Comparison of ENCODE assay signal across 14 cellular contexts in genomic region chr5:132444841-132445639, GRCh38. TPM values are rescaled to one million over a fixed set of nuclear protein-coding genes. Genes with fewer than 3 reads are reported as not detected.
A peak's percentile ranks its signal among the peaks of the same experiment; 100 is the strongest.
DNase-seq lines count a peak whose midpoint lies in the region; ATAC-seq, FAIRE-seq and TF ChIP-seq lines count a peak whose summit lies in the region.
"Had no signal": no experiment of that assay in that cellular context is flagged by ENCODE, and none has a peak within 500 bp of the region (broad histone marks: within the 10 kb centered on the region; RNA-seq: fewer than 3 reads in every experiment).

No MANE protein-coding gene starts in this region.

- H3K4me3 Mint-ChIP-seq in T-helper 1 cell treated with Interleukin-12 subunit alpha and Interleukin-12 subunit beta and Interleukin-4 antibody, amounts not matched to agents 30 μg/mL and 1 μg/mL, for 36 hours = no peak overlapping the region
- no peak overlapping the region for H3K4me3 Mint-ChIP-seq in T-helper 17 cell
- no peak overlapping the region for H3K4me3 Mint-ChIP-seq in stimulated activated naive B cell treated with anti-CD40 and anti-IgM and Interleukin-4, amounts not matched to agents 10 μg/mL and 1 μg/mL and 100 μg/mL, for 72 hours

- peak; percentile 79 for FAIRE-seq in keratinocyte (lab: Jason Lieb, UNC)
- FAIRE-seq: GM12891, islet of Langerhans had no signal

- H3K9me3 Mint-ChIP-seq in T-helper 1 cell treated with Interleukin-12 subunit alpha and Interleukin-12 subunit beta and Interleukin-4 antibody, amounts not matched to agents 30 μg/mL and 1 μg/mL, for 36 hours = no peaks in the 10 kb centered on the region
- H3K9me3 Mint-ChIP-seq in stimulated activated naive B cell treated with anti-CD40 and anti-IgM and Interleukin-4, amounts not matched to agents 10 μg/mL and 1 μg/mL and 100 μg/mL, for 72 hours = no peaks in the 10 kb centered on the region

- H4K20me1 ChIP-seq in keratinocyte (ENCODE audit: control insufficient read depth, extremely low read depth, insufficient read depth, low read length) = no peaks in the 10 kb centered on the region

- H3K4me1 ChIP-seq in keratinocyte (ENCODE audit: control insufficient read depth, extremely low read depth, insufficient read depth, low read length) = peaks cover 26% of the 10 kb centered on the region

- peaks cover 70% of the 10 kb centered on the region for H3K4me1 Mint-ChIP-seq in T-helper 1 cell treated with Interleukin-12 subunit alpha and Interleukin-12 subunit beta and Interleukin-4 antibody, amounts not matched to agents 30 μg/mL and 1 μg/mL, for 36 hours (ENCODE audit: low read depth)
- peaks cover 46% of the 10 kb centered on the region for H3K4me1 Mint-ChIP-seq in T-helper 17 cell
- H3K4me1 Mint-ChIP-seq in stimulated activated naive B cell treated with anti-CD40 and anti-IgM and Interleukin-4, amounts not matched to agents 10 μg/mL and 1 μg/mL and 100 μg/mL, for 72 hours = peaks cover 46 to 56% of the 10 kb centered on the region in 2 donors

- H3K36me3 Mint-ChIP-seq in T-helper 1 cell treated with Interleukin-12 subunit alpha and Interleukin-12 subunit beta and Interleukin-4 antibody, amounts not matched to agents 30 μg/mL and 1 μg/mL, for 36 hours (ENCODE audit: low read depth) = peaks cover 38% of the 10 kb centered on the region
- peaks cover 8% of the 10 kb centered on the region for H3K36me3 Mint-ChIP-seq in T-helper 17 cell (ENCODE audit: low read depth)
- H3K36me3 Mint-ChIP-seq in stimulated activated naive B cell treated with anti-CD40 and anti-IgM and Interleukin-4, amounts not matched to agents 10 μg/mL and 1 μg/mL and 100 μg/mL, for 72 hours = peaks cover 15 to 26% of the 10 kb centered on the region in 2 donors

- H3K9me3 ChIP-seq in T-helper 17 cell (ENCODE audit: control insufficient read depth, low read length, poor library complexity, severe bottlenecking) (no peaks in the 10 kb centered on the region), keratinocyte (ENCODE audit: control insufficient read depth, low read depth, low read length) (no peaks in the 10 kb centered on the region)

- peak overlapping the region; percentile 64 for H3K27ac Mint-ChIP-seq in T-helper 1 cell treated with Interleukin-12 subunit alpha and Interleukin-12 subunit beta and Interleukin-4 antibody, amounts not matched to agents 30 μg/mL and 1 μg/mL, for 36 hours
- H3K27ac Mint-ChIP-seq in T-helper 17 cell = peak overlapping the region; percentile 89
- peak overlapping the region; percentile 14 for H3K27ac Mint-ChIP-seq in stimulated activated naive B cell treated with anti-CD40 and anti-IgM and Interleukin-4, amounts not matched to agents 10 μg/mL and 1 μg/mL and 100 μg/mL, for 72 hours

- H3K27me3 ChIP-seq in keratinocyte (ENCODE audit: control insufficient read depth, extremely low read depth, insufficient read depth, low read length) = no peaks in the 10 kb centered on the region
- H3K27me3 ChIP-seq: brain microvascular endothelial cell had no signal

- dilution Hi-C loops in keratinocyte (cut with MboI; ENCODE audit: extremely low pct_ligation_motif_present, low sequenced_read_pairs) = no loop called here

- no peaks in the 10 kb centered on the region for H3K79me2 ChIP-seq in keratinocyte (ENCODE audit: control insufficient read depth, insufficient read depth, low read length)

- no peak for ATAC-seq in T-helper 17 cell
- no peak for ATAC-seq in stimulated activated naive B cell treated with anti-CD40 and anti-IgM and Interleukin-4, amounts not matched to agents 10 μg/mL and 1 μg/mL and 100 μg/mL, for 72 hours (replicated peaks)

- H3K4me3 ChIP-seq in keratinocyte (ENCODE audit: control insufficient read depth in 2 of 3, extremely low read depth in 1 of 3, insufficient read depth in 2 of 3, low read depth in 1 of 3, low read length in 3 of 3) = no peak overlapping the region

- peak overlapping the region; percentile 93 for H3K27ac ChIP-seq in keratinocyte (ENCODE audit: control insufficient read depth, insufficient read depth, low read length)
- H3K27ac ChIP-seq: 22Rv1, brain microvascular endothelial cell, KMS-11 had no signal

- no peaks in the 10 kb centered on the region for H3K36me3 ChIP-seq in keratinocyte (ENCODE audit: control insufficient read depth in 2 of 2, extremely low read depth in 1 of 2, insufficient read depth in 2 of 2, low read length in 2 of 2)
- H3K36me3 ChIP-seq: brain microvascular endothelial cell had no signal

- H3K4me2 ChIP-seq in keratinocyte (ENCODE audit: control insufficient read depth, extremely low read depth, insufficient read depth, low read depth, low read length) = peak overlapping the region; percentile 69
- H3K4me2 ChIP-seq: KMS-11 had no signal

- no peaks in the 10 kb centered on the region for H3K9me1 ChIP-seq in keratinocyte (ENCODE audit: control insufficient read depth, extremely low read depth, insufficient read depth, low read length)

- TF ChIP-seq CTCF in keratinocyte (optimal IDR thresholded peaks at IDR 0.05 in 1 of 3, IDR thresholded peaks at IDR 0.05 in 1 of 3, conservative IDR thresholded peaks at IDR 0.05 in 1 of 3; ENCODE audit: extremely low read depth in 1 of 3, insufficient read depth in 2 of 3, low read length in 3 of 3) = no peak

- no peaks in the 10 kb centered on the region for H3K27me3 Mint-ChIP-seq in T-helper 1 cell treated with Interleukin-12 subunit alpha and Interleukin-12 subunit beta and Interleukin-4 antibody, amounts not matched to agents 30 μg/mL and 1 μg/mL, for 36 hours (ENCODE audit: low read depth)
- no peaks in the 10 kb centered on the region for H3K27me3 Mint-ChIP-seq in T-helper 17 cell
- no peaks in the 10 kb centered on the region for H3K27me3 Mint-ChIP-seq in stimulated activated naive B cell treated with anti-CD40 and anti-IgM and Interleukin-4, amounts not matched to agents 10 μg/mL and 1 μg/mL and 100 μg/mL, for 72 hours

- peak overlapping the region; percentile 75 for H3K9ac ChIP-seq in keratinocyte (ENCODE audit: control insufficient read depth, extremely low read depth, insufficient read depth, low read length)
- H3K9ac ChIP-seq: KMS-11 had no signal

- H2AFZ ChIP-seq in keratinocyte (ENCODE audit: control insufficient read depth, low read length) = peak overlapping the region; percentile 55

- DNase-seq in T-helper 1 cell (no peak), T-helper 17 cell (no peak), keratinocyte (ENCODE audit: low read depth, low spot score) (peak; percentile 73), RPMI8226 (no peak), NCI-H226 (no peak), GM03348 (ENCODE audit: low spot score) (no peak)
- no peak for DNase-seq in stimulated activated naive B cell treated with anti-CD40 and anti-IgM and Interleukin-4, amounts not matched to agents 10 μg/mL and 1 μg/mL and 100 μg/mL, for 72 hours
- DNase-seq: brain microvascular endothelial cell, nucleus accumbens had no signal

RNA-seq across cellular contexts. Expression of gene IRF1, which starts 45.5 kb away (rescaled TPM):
- 100 to 1,000 TPM; 590 to 639 TPM for total RNA-seq in T-helper 17 cell
- polyA plus RNA-seq in keratinocyte = 3.7 to 16.4 TPM (median 6.2 TPM) in 3 replicates
- 1.5 TPM for polyA plus RNA-seq in keratinocyte (2011; ENCODE audit: low read depth)
- 5.1 and 5.5 TPM in 2 replicates for polyA plus RNA-seq in keratinocyte (2011; cell fraction: cytosol; rRNA removed)
- 10.1 and 10.5 TPM in 2 replicates for polyA plus RNA-seq in keratinocyte (2011; cell fraction: nucleus; rRNA removed)
- polyA plus RNA-seq in keratinocyte (2012; ENCODE audit: low replicate concordance) = 3.0 and 14.7 TPM in 2 replicates
- 4.8 to 17.6 TPM (median 13.9 TPM) in 3 replicates for polyA minus RNA-seq in keratinocyte
- 2.1 TPM for polyA minus RNA-seq in keratinocyte (2011; cell fraction: cytosol; rRNA and poly(A)+ RNA removed)
- 8.0 and 9.3 TPM in 2 replicates for polyA minus RNA-seq in keratinocyte (2011; cell fraction: nucleus; rRNA and poly(A)+ RNA removed)

Comparison
In these comparisons a context has a peak if more than half of its experiments do, and no peak if none do; other contexts are left out.
1. H3K27ac Mint-ChIP-seq: peak in every context shown above with its lines; median percentile 89 in T-helper 17 cell; 64 in T-helper 1 cell treated with Interleukin-12 subunit alpha and Interleukin-12 subunit beta and Interleukin-4 antibody, amounts not matched to agents 30 μg/mL and 1 μg/mL, for 36 hours; 14 in stimulated activated naive B cell treated with anti-CD40 and anti-IgM and Interleukin-4, amounts not matched to agents 10 μg/mL and 1 μg/mL and 100 μg/mL, for 72 hours.